In genomic region chr20:51457281-51457932, GRCh38 we compare ENCODE assay signal across 8 cellular contexts.
DNase-seq lines count a peak whose midpoint lies in the region; ATAC-seq and TF ChIP-seq lines count a peak whose summit lies in the region.

No MANE protein-coding gene starts in this region.

- ATAC-seq in activated CD8-positive, alpha-beta T cell treated with anti-CD3 and anti-CD28 coated beads for 36 hours = peak; percentile 64
- no peak for ATAC-seq in activated CD8-positive, alpha-beta T cell treated with anti-CD3 and anti-CD28 coated beads, Interleukin-2, amount 10 ng/mL, durations not matched to agents 7 days and 5 days
- ATAC-seq in GM21360 (IDR thresholded peaks at IDR 0.05; ENCODE audit: unreplicated experiment) (no peak), GM18505 (IDR thresholded peaks at IDR 0.05; ENCODE audit: unreplicated experiment) (no peak), GM19455 (IDR thresholded peaks at IDR 0.05; ENCODE audit: unreplicated experiment) (no peak)

- peaks cover 4% of the 10 kb centered on the region for H3K9me3 Mint-ChIP-seq in activated CD8-positive, alpha-beta T cell treated with anti-CD3 and anti-CD28 coated beads for 36 hours
- H3K9me3 Mint-ChIP-seq in activated CD8-positive, alpha-beta T cell treated with anti-CD3 and anti-CD28 coated beads, Interleukin-2, amount 10 ng/mL, durations not matched to agents 7 days and 5 days (ENCODE audit: insufficient read depth) = peaks cover 4% of the 10 kb centered on the region
- H3K9me3 Mint-ChIP-seq in type B pancreatic cell = peaks cover 5% of the 10 kb centered on the region

- H3K27ac Mint-ChIP-seq in activated CD8-positive, alpha-beta T cell treated with anti-CD3 and anti-CD28 coated beads for 36 hours = peak overlapping the region; percentile 73
- no peak overlapping the region for H3K27ac Mint-ChIP-seq in activated CD8-positive, alpha-beta T cell treated with anti-CD3 and anti-CD28 coated beads, Interleukin-2, amount 10 ng/mL, durations not matched to agents 7 days and 5 days
- H3K27ac Mint-ChIP-seq in type B pancreatic cell = peak overlapping the region; percentile 56

- no peak overlapping the region for H3K4me3 Mint-ChIP-seq in activated CD8-positive, alpha-beta T cell treated with anti-CD3 and anti-CD28 coated beads for 36 hours
- H3K4me3 Mint-ChIP-seq in activated CD8-positive, alpha-beta T cell treated with anti-CD3 and anti-CD28 coated beads, Interleukin-2, amount 10 ng/mL, durations not matched to agents 7 days and 5 days = no peak overlapping the region
- H3K4me3 Mint-ChIP-seq in type B pancreatic cell = no peak overlapping the region

- peak overlapping the region; percentile 58 to 74 for H3K27ac ChIP-seq in ascending aorta

- H3K27me3 ChIP-seq in ascending aorta = no peaks in the 10 kb centered on the region

- TF ChIP-seq CTCF in activated CD8-positive, alpha-beta T cell treated with anti-CD3 and anti-CD28 coated beads for 36 hours (IDR thresholded peaks at IDR 0.05) = no peak
- no peak for TF ChIP-seq CTCF in ascending aorta (IDR thresholded peaks at IDR 0.05)
- no peak for TF ChIP-seq CTCF in type B pancreatic cell (conservative IDR thresholded peaks at IDR 0.05)

- peaks cover 63% of the 10 kb centered on the region for H3K36me3 Mint-ChIP-seq in activated CD8-positive, alpha-beta T cell treated with anti-CD3 and anti-CD28 coated beads for 36 hours (ENCODE audit: low read depth)
- peaks cover 70% of the 10 kb centered on the region for H3K36me3 Mint-ChIP-seq in activated CD8-positive, alpha-beta T cell treated with anti-CD3 and anti-CD28 coated beads, Interleukin-2, amount 10 ng/mL, durations not matched to agents 7 days and 5 days (ENCODE audit: low read depth)
- peaks cover 14% of the 10 kb centered on the region for H3K36me3 Mint-ChIP-seq in type B pancreatic cell

- peaks cover 25% of the 10 kb centered on the region for H3K4me1 Mint-ChIP-seq in activated CD8-positive, alpha-beta T cell treated with anti-CD3 and anti-CD28 coated beads for 36 hours (ENCODE audit: low read depth)
- peaks cover 18% of the 10 kb centered on the region for H3K4me1 Mint-ChIP-seq in activated CD8-positive, alpha-beta T cell treated with anti-CD3 and anti-CD28 coated beads, Interleukin-2, amount 10 ng/mL, durations not matched to agents 7 days and 5 days (ENCODE audit: low read depth)
- peaks cover 24% of the 10 kb centered on the region for H3K4me1 Mint-ChIP-seq in type B pancreatic cell (ENCODE audit: unreplicated experiment)

- peak overlapping the region in 1 of 2 donors; percentile 38 for H3K4me3 ChIP-seq in ascending aorta

- POLR2A ChIA-PET in activated CD8-positive, alpha-beta T cell treated with anti-CD3 and anti-CD28 coated beads for 36 hours (lab: Charles Lee) = interaction anchor here (0.9 to 1.2 kb wide), 2 partner anchors 15 to 33 kb away, joined by 4 read pairs; no protein-coding TSS in a partner anchor
- POLR2A ChIA-PET in activated CD8-positive, alpha-beta T cell treated with anti-CD3 and anti-CD28 coated beads, Interleukin-2, amount 10 ng/mL, durations not matched to agents 7 days and 5 days (lab: Charles Lee) = interaction anchor here (0.6 kb wide), 1 partner anchor 8 kb away, joined by 6 read pairs; no protein-coding TSS in a partner anchor

- no peaks in the 10 kb centered on the region for H3K36me3 ChIP-seq in ascending aorta

- H3K27me3 Mint-ChIP-seq in activated CD8-positive, alpha-beta T cell treated with anti-CD3 and anti-CD28 coated beads for 36 hours = no peaks in the 10 kb centered on the region
- H3K27me3 Mint-ChIP-seq in activated CD8-positive, alpha-beta T cell treated with anti-CD3 and anti-CD28 coated beads, Interleukin-2, amount 10 ng/mL, durations not matched to agents 7 days and 5 days (ENCODE audit: low read depth) = no peaks in the 10 kb centered on the region
- H3K27me3 Mint-ChIP-seq in type B pancreatic cell = no peaks in the 10 kb centered on the region

- CTCF ChIA-PET in activated CD8-positive, alpha-beta T cell treated with anti-CD3 and anti-CD28 coated beads for 36 hours (lab: Charles Lee) = interaction anchor here (0.9 to 1.3 kb wide), 2 partner anchors 43 to 83 kb away, joined by 3 read pairs; no protein-coding TSS in a partner anchor
- CTCF ChIA-PET in activated CD8-positive, alpha-beta T cell treated with anti-CD3 and anti-CD28 coated beads, Interleukin-2, amount 10 ng/mL, durations not matched to agents 7 days and 5 days (lab: Charles Lee) = interaction anchor here (1.0 to 2.0 kb wide), 3 partner anchors 13 to 138 kb away, joined by 3 to 6 read pairs (median 5); no protein-coding TSS in a partner anchor

- DNase-seq in activated CD8-positive, alpha-beta T cell treated with anti-CD3 and anti-CD28 coated beads for 36 hours = peak; percentile 57
- no peak for DNase-seq in activated CD8-positive, alpha-beta T cell treated with anti-CD3 and anti-CD28 coated beads, Interleukin-2, amount 10 ng/mL, durations not matched to agents 7 days and 5 days
- no peak for DNase-seq in ascending aorta (ENCODE audit: low spot score in 2 of 2)
- peak; percentile 89 for DNase-seq in kidney glomerular epithelial cell (lab: John Stamatoyannopoulos, UW)
- DNase-seq in type B pancreatic cell (ENCODE audit: extremely low spot score, unreplicated experiment) = no peak

- peaks cover 4 to 12% of the 10 kb centered on the region in 2 donors for H3K4me1 ChIP-seq in ascending aorta

- no peaks in the 10 kb centered on the region for H3K9me3 ChIP-seq in ascending aorta

- no peak for TF ChIP-seq POLR2A in GM18505 (IDR thresholded peaks at IDR 0.05; ENCODE audit: borderline replicate concordance, extremely low read depth, insufficient read depth, insufficient read length)

- intact Hi-C loops in activated CD8-positive, alpha-beta T cell treated with anti-CD3 and anti-CD28 coated beads for 36 hours (cut with micrococcal nuclease) = no loop called here
- intact Hi-C loops in ascending aorta (cut with DNase I) = loop anchor here (5.0 kb wide), 1 partner anchor 295 kb away; no protein-coding TSS in a partner anchor

Comparison
In these comparisons a context has a peak if more than half of its experiments do, and no peak if none do; other contexts are left out.
1. DNase-seq: peak in activated CD8-positive, alpha-beta T cell treated with anti-CD3 and anti-CD28 coated beads for 36 hours (single experiment) and kidney glomerular epithelial cell (single experiment); none in activated CD8-positive, alpha-beta T cell treated with anti-CD3 and anti-CD28 coated beads, Interleukin-2, amount 10 ng/mL, durations not matched to agents 7 days and 5 days (single experiment), ascending aorta (0 of 2) and type B pancreatic cell (single experiment).